28 cellular contexts compared by ENCODE assay signal in the genomic region with DNA sequence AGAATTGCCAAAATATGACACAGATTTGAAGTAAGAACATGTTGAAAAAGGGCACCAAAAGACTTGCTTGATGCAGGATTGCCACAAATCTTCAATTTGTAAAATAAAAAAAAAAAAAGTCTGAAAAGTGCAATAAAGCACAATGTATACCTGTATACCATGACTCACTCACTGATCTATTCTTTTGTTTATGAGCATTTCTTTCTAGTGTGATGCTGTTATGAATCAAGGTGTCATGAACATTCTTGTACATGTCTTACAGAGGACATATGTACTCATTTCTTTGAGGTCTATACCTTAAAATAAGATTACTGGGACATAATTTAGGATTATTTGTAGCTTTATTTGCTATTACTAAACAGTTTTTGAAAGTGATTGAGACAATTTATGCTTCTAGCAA.
"Had no signal": no experiment of that assay in that cellular context is flagged by ENCODE, and none has a peak within 500 bp of the region (broad histone marks: within the 10 kb centered on the region; RNA-seq: fewer than 3 reads in every experiment).

No MANE protein-coding gene starts in this region.

- H3K27me3 ChIP-seq: colonic mucosa, esophagus muscularis mucosa, esophagus squamous epithelium, gastrocnemius medialis, gastroesophageal sphincter, heart left ventricle, heart right ventricle, hepatocyte had no signal

- ATAC-seq: effector memory CD8-positive, alpha-beta T cell; esophagus mucosa; gastrocnemius medialis; gastroesophageal sphincter; heart left ventricle; heart right ventricle had no signal

- H3K36me3 ChIP-seq: colonic mucosa, esophagus muscularis mucosa, esophagus squamous epithelium, gastrocnemius medialis, gastroesophageal sphincter, heart left ventricle, heart right ventricle had no signal

- H3K9me3 ChIP-seq: colonic mucosa, esophagus muscularis mucosa, esophagus squamous epithelium, gastrocnemius medialis, gastroesophageal sphincter had no signal

- H3K27ac Mint-ChIP-seq: dendritic cell treated with granulocyte-macrophage colony-stimulating factor and Interleukin-4, amounts not matched to agents 40 ng/mL and 50 ng/mL, for 4 days; effector memory CD8-positive, alpha-beta T cell; endodermal cell had no signal

- H3K9me3 Mint-ChIP-seq: endodermal cell had no signal

- FAIRE-seq: endometrium, endothelial cell of umbilical vein, frontal cortex had no signal

- H3K27me3 Mint-ChIP-seq: dendritic cell treated with granulocyte-macrophage colony-stimulating factor and Interleukin-4, amounts not matched to agents 40 ng/mL and 50 ng/mL, for 4 days; effector memory CD8-positive, alpha-beta T cell had no signal

- H3K4me3 ChIP-seq: colonic mucosa, coronary artery, dorsolateral prefrontal cortex, esophagus muscularis mucosa, esophagus squamous epithelium, gastrocnemius medialis, gastroesophageal sphincter, heart left ventricle, heart right ventricle, hepatocyte had no signal

- DNase-seq: colonic mucosa; cortex of kidney; dermis blood vessel endothelial cell; dorsolateral prefrontal cortex; effector CD4-positive, alpha-beta T cell; effector CD8-positive, alpha-beta T cell; effector memory CD4-positive, alpha-beta T cell; effector memory CD8-positive, alpha-beta T cell; endodermal cell; erythroblast; esophagus squamous epithelium; foreskin fibroblast; foreskin melanocyte; gastrocnemius medialis; glutamatergic neuron; head of caudate nucleus; heart left ventricle; heart right ventricle had no signal

- H3K4me1 Mint-ChIP-seq: endodermal cell had no signal

- H3K4me1 ChIP-seq: colonic mucosa, esophagus muscularis mucosa, esophagus squamous epithelium, gastrocnemius medialis, gastroesophageal sphincter, heart left ventricle, heart right ventricle had no signal

- H3K4me3 Mint-ChIP-seq: dendritic cell treated with granulocyte-macrophage colony-stimulating factor and Interleukin-4, amounts not matched to agents 40 ng/mL and 50 ng/mL, for 4 days; effector memory CD8-positive, alpha-beta T cell; endodermal cell had no signal

- H3K27ac ChIP-seq: colonic mucosa, coronary artery, dorsolateral prefrontal cortex, epithelial cell of prostate, esophagus muscularis mucosa, esophagus squamous epithelium, gastrocnemius medialis, gastroesophageal sphincter, heart left ventricle, heart right ventricle, hepatocyte had no signal
